Comparison of ENCODE assay signal across 22 cellular contexts in the genomic region with DNA sequence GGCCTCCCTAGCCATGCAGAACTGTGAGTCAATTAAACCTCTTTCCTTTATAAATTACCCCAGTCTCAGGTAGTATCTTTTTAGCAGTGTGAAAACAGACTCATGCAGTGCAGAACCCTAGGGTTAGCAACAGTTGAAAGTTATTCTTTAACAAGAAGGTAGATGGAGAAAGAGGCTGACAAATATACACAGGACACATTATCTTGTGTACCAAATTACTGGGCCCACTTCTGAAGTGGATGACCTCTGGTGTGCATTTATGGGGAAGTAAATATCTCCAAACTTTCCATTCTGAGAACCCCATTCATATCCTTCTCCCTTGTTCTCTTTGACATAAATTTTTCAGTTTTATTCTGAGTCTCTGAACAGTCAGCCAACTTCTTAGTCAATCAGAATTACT.
DNase-seq lines count a peak whose midpoint lies in the region; ATAC-seq, FAIRE-seq and TF ChIP-seq lines count a peak whose summit lies in the region.
"Had no signal": no experiment of that assay in that cellular context is flagged by ENCODE, and none has a peak within 500 bp of the region (broad histone marks: within the 10 kb centered on the region; RNA-seq: fewer than 3 reads in every experiment).

No MANE protein-coding gene starts in this region.

- intact Hi-C loops in HepG2 (cut with micrococcal nuclease; ENCODE audit: unreplicated experiment): no loop called here
- intact Hi-C loops in right lobe of liver (cut with DNase I): no loop called here

- TF ChIP-seq CTCF in hepatocyte (IDR thresholded peaks at IDR 0.05; ENCODE audit: poor library complexity) (no peak), HepG2 (CRISPR knock-in tag; IDR thresholded peaks at IDR 0.05) (no peak), right lobe of liver (IDR thresholded peaks at IDR 0.05) (no peak)

- no peaks in the 10 kb centered on the region for H3K9me2 ChIP-seq in hepatocyte (replicated peaks; ENCODE audit: insufficient read depth)

- POLR2A ChIA-PET in HepG2 (lab: Yijun Ruan, JAX): no interaction called here

- peak overlapping the region; percentile 2 for H3K27ac ChIP-seq in hepatocyte
- H3K27ac ChIP-seq in HepG2 (ENCODE audit: extremely low read length, insufficient read depth, low read length): no peak overlapping the region
- H3K27ac ChIP-seq in right lobe of liver: peak overlapping the region in 1 of 3 donors; percentile 21
- H3K27ac ChIP-seq: BLaER1 treated with 17β-estradiol and CSF1 and Interleukin-3, amounts not matched to agents 10 nM and 100 nM; C4-2B had no signal

- no peak overlapping the region for H3K9ac ChIP-seq in HepG2 (ENCODE audit: insufficient read depth, low read depth, low read length)
- H3K9ac ChIP-seq: BLaER1 treated with 17β-estradiol and CSF1 and Interleukin-3, amounts not matched to agents 10 nM and 100 nM had no signal

- TF ChIP-seq RAD21 in HepG2 (CRISPR knock-in tag; IDR thresholded peaks at IDR 0.05): no peak

- no peaks in the 10 kb centered on the region for H3K4me1 ChIP-seq in hepatocyte (ENCODE audit: insufficient read depth)
- peaks cover 33% of the 10 kb centered on the region for H3K4me1 ChIP-seq in HepG2 (ENCODE audit: insufficient read depth, low read length)
- peaks cover 0 to 5% (median 0%) of the 10 kb centered on the region in 4 donors for H3K4me1 ChIP-seq in right lobe of liver
- H3K4me1 ChIP-seq: Caco-2 had no signal

- TF ChIP-seq EP300 in HepG2 (IDR thresholded peaks at IDR 0.05; ENCODE audit: low read depth in 2 of 2, low read length in 2 of 2): peak in 1 of 2 experiments; percentile 56; a peak in 2 of 4 replicates
- no peak for TF ChIP-seq EP300 in HepG2 (CRISPR knock-in tag; IDR thresholded peaks at IDR 0.05; ENCODE audit: borderline replicate concordance)

- in situ Hi-C loops in HepG2 (cut with HindIII; ENCODE audit: extremely low pct_ligation_motif_present, low pct_unique_long_range_greater_than_20kb): no loop called here
- in situ Hi-C loops in ACHN (cut with HindIII; ENCODE audit: low pct_ligation_motif_present, low pct_unique_long_range_greater_than_20kb, low sequenced_read_pairs): no loop called here

- H3K79me2 ChIP-seq in hepatocyte: no peaks in the 10 kb centered on the region
- no peaks in the 10 kb centered on the region for H3K79me2 ChIP-seq in HepG2 (ENCODE audit: insufficient read depth, low read length)

- H3K4me3 ChIP-seq in hepatocyte (no peak overlapping the region), HepG2 (replicated peaks in 1 of 3; ENCODE audit: insufficient read depth in 1 of 3, low read depth in 2 of 3, low read length in 3 of 3) (no peak overlapping the region), right lobe of liver (no peak overlapping the region)
- H3K4me3 ChIP-seq: BLaER1 treated with 17β-estradiol and CSF1 and Interleukin-3, amounts not matched to agents 10 nM and 100 nM had no signal

- H3K4me2 ChIP-seq in hepatocyte (no peak overlapping the region), HepG2 (ENCODE audit: low read depth, low read length) (no peak overlapping the region; the same call in 1 of the 2 replicates)
- H3K4me2 ChIP-seq: BLaER1 treated with 17β-estradiol and CSF1 and Interleukin-3, amounts not matched to agents 10 nM and 100 nM had no signal

- no peak for DNase-seq in hepatocyte (ENCODE audit: low spot score)
- peak; percentile 28 for DNase-seq in HepG2 (ENCODE audit: low spot score)
- no peak for DNase-seq in right lobe of liver
- no peak for DNase-seq in DMS153 (lab: John Stamatoyannopoulos, UW)
- DNase-seq in ACHN: no peak
- DNase-seq: 8988T; AML-193; Caco-2; Calu3; CD4-positive, alpha-beta T cell; CD8-positive, alpha-beta T cell; DMS53; DMS79 treated with DMSO at 0.1 percent for 48 hours; GF-D8 had no signal

- no peaks in the 10 kb centered on the region for H3K27me3 ChIP-seq in hepatocyte
- no peaks in the 10 kb centered on the region for H3K27me3 ChIP-seq in HepG2 (ENCODE audit: control insufficient read depth in 1 of 2, insufficient read depth in 2 of 2, low read length in 2 of 2)
- no peaks in the 10 kb centered on the region for H3K27me3 ChIP-seq in right lobe of liver
- H3K27me3 ChIP-seq: BLaER1 treated with 17β-estradiol and CSF1 and Interleukin-3, amounts not matched to agents 10 nM and 100 nM had no signal

- H2AFZ ChIP-seq in hepatocyte (no peak overlapping the region), HepG2 (ENCODE audit: low read length) (no peak overlapping the region)

- no TSS peak for BruUV-seq in HepG2 (replicated peaks; lab: Mats Ljungman, UMichigan)

- H4K20me1 ChIP-seq in hepatocyte (ENCODE audit: insufficient read depth, poor library complexity, severe bottlenecking) (no peaks in the 10 kb centered on the region), HepG2 (ENCODE audit: insufficient read depth, low read length) (no peaks in the 10 kb centered on the region)
- H4K20me1 ChIP-seq: BLaER1 treated with 17β-estradiol and CSF1 and Interleukin-3, amounts not matched to agents 10 nM and 100 nM had no signal

- no peaks in the 10 kb centered on the region for H3K36me3 ChIP-seq in hepatocyte (replicated peaks; ENCODE audit: insufficient read depth, low read depth)
- no peaks in the 10 kb centered on the region for H3K36me3 ChIP-seq in HepG2 (replicated peaks in 1 of 2; ENCODE audit: control insufficient read depth in 1 of 2, insufficient read depth in 2 of 2, low read length in 2 of 2)
- no peaks in the 10 kb centered on the region for H3K36me3 ChIP-seq in right lobe of liver
- H3K36me3 ChIP-seq: BLaER1 treated with 17β-estradiol and CSF1 and Interleukin-3, amounts not matched to agents 10 nM and 100 nM had no signal

- H3K9me3 ChIP-seq in hepatocyte (ENCODE audit: low read depth): no peaks in the 10 kb centered on the region
- H3K9me3 ChIP-seq in HepG2 (ENCODE audit: low read length): no peaks in the 10 kb centered on the region
- no peaks in the 10 kb centered on the region for H3K9me3 ChIP-seq in right lobe of liver
- H3K9me3 ChIP-seq: BLaER1 treated with 17β-estradiol and CSF1 and Interleukin-3, amounts not matched to agents 10 nM and 100 nM; Caco-2 had no signal

- peak; percentile 77 for FAIRE-seq in HepG2 (lab: Jason Lieb, UNC)
- FAIRE-seq: A204.1, D721Med, G401.6, GM12891, GM19239 had no signal

- TF ChIP-seq POLR2A in HepG2 (IDR thresholded peaks at IDR 0.05; ENCODE audit: insufficient read depth in 1 of 2, low read depth in 2 of 2, low read length in 2 of 2) (no peak), right lobe of liver (IDR thresholded peaks at IDR 0.05) (no peak)

- ATAC-seq in HepG2 (peak; percentile 88), right lobe of liver (peak; percentile 82 to 88 (median 86)), HG02588 (IDR thresholded peaks at IDR 0.05; ENCODE audit: unreplicated experiment) (no peak)
- ATAC-seq: CD8-positive, alpha-beta T cell had no signal

- CTCF ChIA-PET in HepG2 (lab: Yijun Ruan, JAX; ENCODE audit: low intra/inter-chr PET ratio, low total read pairs): no interaction called here

TF ChIP-seq in HepG2, 621 proteins besides CTCF, POLR2A, EP300 and RAD21 (continues in another document):
- TF ChIP-seq, protein P1, sequence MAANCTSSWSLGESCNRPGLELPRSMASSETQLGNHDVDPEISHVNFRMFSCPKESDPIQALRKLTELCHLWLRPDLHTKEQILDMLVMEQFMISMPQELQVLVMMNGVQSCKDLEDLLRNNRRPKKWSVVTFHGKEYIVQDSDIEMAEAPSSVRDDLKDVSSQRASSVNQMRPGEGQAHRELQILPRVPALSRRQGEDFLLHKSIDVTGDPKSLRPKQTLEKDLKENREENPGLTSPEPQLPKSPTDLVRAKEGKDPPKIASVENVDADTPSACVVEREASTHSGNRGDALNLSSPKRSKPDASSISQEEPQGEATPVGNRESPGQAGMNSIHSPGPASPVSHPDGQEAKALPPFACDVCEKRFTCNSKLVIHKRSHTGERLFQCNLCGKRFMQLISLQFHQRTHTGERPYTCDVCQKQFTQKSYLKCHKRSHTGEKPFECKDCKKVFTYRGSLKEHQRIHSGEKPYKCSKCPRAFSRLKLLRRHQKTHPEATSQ (CRISPR knock-in tag; IDR thresholded peaks at IDR 0.05; ENCODE audit: borderline replicate concordance): no peak
- peak; percentile 32; the same call in 1 of the 2 replicates for TF ChIP-seq ARID5B (CRISPR knock-in tag; IDR thresholded peaks at IDR 0.05)
- TF ChIP-seq PPARG (CRISPR knock-in tag; conservative IDR thresholded peaks at IDR 0.05): 0 out of 2 replicates have a peak, but pooled peaks have one; percentile 35
- TF ChIP-seq ZNF761 (CRISPR knock-in tag; conservative IDR thresholded peaks at IDR 0.05): no peak
